In genomic region chr9:121610638-121610953, GRCh38 we compare ENCODE assay signal across 19 cellular contexts. TPM values are rescaled to one million over a fixed set of nuclear protein-coding genes. Genes with fewer than 3 reads are reported as not detected.
DNase-seq lines count a peak whose midpoint lies in the region; ATAC-seq, FAIRE-seq and TF ChIP-seq lines count a peak whose summit lies in the region.
"Had no signal": no experiment of that assay in that cellular context is flagged by ENCODE, and none has a peak within 500 bp of the region (broad histone marks: within the 10 kb centered on the region; RNA-seq: fewer than 3 reads in every experiment).

No MANE protein-coding gene starts in this region.

- WGBS in heart right ventricle, 2 donors = 79 to 81% methylated on average over 9 of the region's 9 CpGs
- WGBS in thyroid gland, 2 donors = 80 to 89% methylated on average over 9 of the region's 9 CpGs

- no peak for FAIRE-seq in kidney (lab: Jason Lieb, UNC)
- FAIRE-seq: RCC 7860 had no signal

- no peaks in the 10 kb centered on the region for H3K9me2 ChIP-seq in PC-3 (replicated peaks; ENCODE audit: low read length)

- no TSS peak for BruUV-seq in PC-3 (replicated peaks; lab: Mats Ljungman, UMichigan)

- H3K27ac ChIP-seq in heart right ventricle (peak overlapping the region in 9 of 10 donors; percentile 18 to 93 (median 83)), PC-3 (ENCODE audit: low read length) (peak overlapping the region; percentile 44; the same call in 1 of the 2 replicates), kidney (ENCODE audit: low read depth in 2 of 2, low read length in 2 of 2) (peak overlapping the region; percentile 13 to 20), thyroid gland (peak overlapping the region in 2 of 3 donors; percentile 14 to 55), osteoblast (ENCODE audit: low read depth, low read length) (no peak overlapping the region)
- H3K27ac ChIP-seq: prostate gland had no signal

- peaks cover 30 to 92% (median 79%) of the 10 kb centered on the region in 9 donors for H3K4me1 ChIP-seq in heart right ventricle
- peaks cover 27% of the 10 kb centered on the region for H3K4me1 ChIP-seq in PC-3 (ENCODE audit: insufficient read depth, low read length)
- peaks cover 24 to 46% of the 10 kb centered on the region in 2 donors for H3K4me1 ChIP-seq in kidney (ENCODE audit: control insufficient read depth in 1 of 2, insufficient read depth in 1 of 2, low read depth in 1 of 2, low read length in 2 of 2)
- H3K4me1 ChIP-seq in thyroid gland = peaks cover 22 to 40% of the 10 kb centered on the region in 2 donors
- no peaks in the 10 kb centered on the region for H3K4me1 ChIP-seq in osteoblast (ENCODE audit: insufficient read depth, low read length)
- H3K4me1 ChIP-seq: prostate gland had no signal

- no peak overlapping the region for H2AFZ ChIP-seq in PC-3 (ENCODE audit: low read length)
- no peak overlapping the region for H2AFZ ChIP-seq in osteoblast (ENCODE audit: low read length)

- H3K36me3 ChIP-seq in heart right ventricle (no peaks in the 10 kb centered on the region), PC-3 (ENCODE audit: low read depth, low read length) (no peaks in the 10 kb centered on the region), kidney (ENCODE audit: control insufficient read depth in 1 of 2, insufficient read depth in 2 of 2, low read length in 2 of 2) (no peaks in the 10 kb centered on the region), thyroid gland (no peaks in the 10 kb centered on the region), osteoblast (ENCODE audit: insufficient read depth, low read length) (no peaks in the 10 kb centered on the region)
- H3K36me3 ChIP-seq: HAP-1, prostate gland had no signal

- H3K9me3 ChIP-seq in heart right ventricle = no peaks in the 10 kb centered on the region
- no peaks in the 10 kb centered on the region for H3K9me3 ChIP-seq in PC-3 (ENCODE audit: low read length)
- no peaks in the 10 kb centered on the region for H3K9me3 ChIP-seq in kidney (ENCODE audit: control insufficient read depth in 1 of 2, low read length in 2 of 2)
- no peaks in the 10 kb centered on the region for H3K9me3 ChIP-seq in thyroid gland
- H3K9me3 ChIP-seq in osteoblast (ENCODE audit: low read depth, low read length) = no peaks in the 10 kb centered on the region
- H3K9me3 ChIP-seq: HAP-1, prostate gland had no signal

- peaks cover 5% of the 10 kb centered on the region; the same call in 1 of the 2 replicates for H4K20me1 ChIP-seq in PC-3 (ENCODE audit: low read length)
- no peaks in the 10 kb centered on the region for H4K20me1 ChIP-seq in osteoblast (ENCODE audit: insufficient read depth, low read length)

- ATAC-seq in heart right ventricle = no peak
- ATAC-seq in left cardiac atrium = no peak
- no peak for ATAC-seq in PC-3
- ATAC-seq: stimulated activated naive B cell treated with anti-CD40 and anti-IgM and Interleukin-4, amounts not matched to agents 10 μg/mL and 1 μg/mL and 100 μg/mL, for 72 hours had no signal

- no peaks in the 10 kb centered on the region for H3F3A ChIP-seq in PC-3 (ENCODE audit: low read length, unreplicated experiment)

- CTCF ChIA-PET in PC-3 (lab: Charles Lee) = interaction anchor here (1.7 kb wide), 1 partner anchor 64 kb away, joined by 8 read pairs; no protein-coding TSS in a partner anchor

- H3K27me3 ChIP-seq in heart right ventricle (peaks cover 0 to 5% (median 0%) of the 10 kb centered on the region in 7 donors), PC-3 (ENCODE audit: low read length) (no peaks in the 10 kb centered on the region), thyroid gland (no peaks in the 10 kb centered on the region), osteoblast (ENCODE audit: insufficient read depth, low read length) (peaks cover 41% of the 10 kb centered on the region)

- H3K4me2 ChIP-seq in PC-3 (ENCODE audit: low read length) (peak overlapping the region; percentile 35; the same call in 1 of the 2 replicates), osteoblast (ENCODE audit: insufficient read depth, low read length) (no peak overlapping the region)

- no peak for TF ChIP-seq POLR2A in thyroid gland (IDR thresholded peaks at IDR 0.05)

- POLR2A ChIA-PET in PC-3 (lab: Charles Lee; ENCODE audit: unreplicated experiment) = no interaction called here

- H3K4me3 ChIP-seq in heart right ventricle (no peak overlapping the region), PC-3 (ENCODE audit: low read length) (no peak overlapping the region), kidney (ENCODE audit: low read length in 2 of 2) (no peak overlapping the region), thyroid gland (replicated peaks in 1 of 3) (no peak overlapping the region), osteoblast (ENCODE audit: insufficient read depth, low read length) (no peak overlapping the region)
- H3K4me3 ChIP-seq: HAP-1, prostate gland had no signal

- DNase-seq in heart right ventricle (no peak), left cardiac atrium (no peak), PC-3 (no peak), kidney (no peak), thyroid gland (peak; percentile 21 to 27), osteoblast (ENCODE audit: insufficient read length, low spot score, missing footprints) (no peak), NK-92 (lab: John Stamatoyannopoulos, UW; ENCODE audit: unreplicated experiment) (no peak), UCSD-AML1 (lab: John Stamatoyannopoulos, UW; ENCODE audit: unreplicated experiment) (no peak)
- DNase-seq: activated CD4-positive, alpha-beta T cell treated with anti-CD3 and anti-CD28 coated beads for 4 hours; activated T-cell treated with anti-CD3 and anti-CD28 coated beads, Interleukin-2, amount 50 U/mL, for 24 hours; effector CD4-positive, alpha-beta T cell; erythroblast; foreskin fibroblast; hypothalamus; stimulated activated CD4-positive, alpha-beta T cell treated with anti-CD3 and anti-CD28 coated beads, Interleukin-4, amount 100 ng/mL, for 24 hours; stimulated activated naive B cell treated with anti-CD40 and anti-IgM and Interleukin-4, amounts not matched to agents 10 μg/mL and 1 μg/mL and 100 μg/mL, for 72 hours had no signal

- intact Hi-C loops in heart right ventricle (cut with DNase I) (loop anchor here in 2 of 10 donors (5.0 kb wide), 2 partner anchors 43 to 58 kb away; no protein-coding TSS in a partner anchor), left cardiac atrium (cut with DNase I) (no loop called here), PC-3 (cut with micrococcal nuclease) (no loop called here), kidney (cut with DNase I) (no loop called here), thyroid gland (cut with DNase I) (no loop called here)

- no peak for TF ChIP-seq CTCF in heart right ventricle (IDR thresholded peaks at IDR 0.05)
- no peak for TF ChIP-seq CTCF in PC-3 (conservative IDR thresholded peaks at IDR 0.05; ENCODE audit: low read depth, low read length)
- TF ChIP-seq CTCF in kidney (IDR thresholded peaks at IDR 0.05; ENCODE audit: borderline replicate concordance, extremely low read depth, insufficient read depth) = no peak
- TF ChIP-seq CTCF in thyroid gland (IDR thresholded peaks at IDR 0.05) = no peak
- no peak for TF ChIP-seq CTCF in osteoblast (IDR thresholded peaks at IDR 0.05; ENCODE audit: extremely low read depth, low read depth, low read length)

- H3K9ac ChIP-seq in PC-3 (ENCODE audit: low read length) = no peak overlapping the region
- H3K9ac ChIP-seq in kidney (ENCODE audit: low read length in 2 of 2) = no peak overlapping the region

- H3K79me2 ChIP-seq in PC-3 (ENCODE audit: low read length) = peaks cover 5% of the 10 kb centered on the region; the same call in 1 of the 2 replicates
- H3K79me2 ChIP-seq in osteoblast (ENCODE audit: insufficient read depth, low read length) = no peaks in the 10 kb centered on the region

RNA-seq across cellular contexts. Expression of gene DAB2IP, which starts 40.8 kb away (rescaled TPM):
- total RNA-seq in heart right ventricle = 10 to 100 TPM; 48.1 to 71.1 (median 56.5) TPM
- polyA plus RNA-seq in heart right ventricle = 10 to 100 TPM; 18.1 to 36.5 TPM
- total RNA-seq in left cardiac atrium = 10 to 100 TPM; 41.6 to 58.3 TPM
- 15.2 and 17.6 TPM in 2 replicates for total RNA-seq in PC-3 (2014; rRNA removed)
- 105 TPM for total RNA-seq in kidney
- 33.8 TPM for polyA plus RNA-seq in kidney (ENCODE audit: insufficient read depth, low read depth, low replicate concordance)
- total RNA-seq in thyroid gland = 10 to 100 TPM; 26.0 to 48.5 (median 38.2) TPM
- total RNA-seq in osteoblast = 49.2 and 60.8 TPM in 2 replicates

Comparison
In these comparisons a context has a peak if more than half of its experiments do, and no peak if none do; other contexts are left out.
1. DNase-seq: peak in thyroid gland (2 of 2); none in heart right ventricle (0 of 2), left cardiac atrium (single experiment), PC-3 (single experiment), kidney (single experiment), osteoblast (single experiment), NK-92 (single experiment) and UCSD-AML1 (single experiment).